Comparison of ENCODE assay signal across 19 cellular contexts in genomic region chr4:87165886-87166285, GRCh38. TPM values are rescaled to one million over a fixed set of nuclear protein-coding genes. Genes with fewer than 3 reads are reported as not detected.
DNase-seq lines count a peak whose midpoint lies in the region; ATAC-seq and TF ChIP-seq lines count a peak whose summit lies in the region.
"Had no signal": no experiment of that assay in that cellular context is flagged by ENCODE, and none has a peak within 500 bp of the region (broad histone marks: within the 10 kb centered on the region; RNA-seq: fewer than 3 reads in every experiment).

No MANE protein-coding gene starts in this region.

- H3K27me3 Mint-ChIP-seq in activated T-cell treated with anti-CD3 and anti-CD28 coated beads, Interleukin-2, amount 50 U/mL, for 24 hours: no peaks in the 10 kb centered on the region
- H3K27me3 Mint-ChIP-seq: B cell; CD8-positive, alpha-beta memory T cell; IgD-negative memory B cell had no signal

- POLR2A ChIA-PET in HEK293T (lab: Yijun Ruan, JAX): no interaction called here

- H3K27ac Mint-ChIP-seq in activated T-cell treated with anti-CD3 and anti-CD28 coated beads, Interleukin-2, amount 50 U/mL, for 24 hours: peak overlapping the region; percentile 44
- H3K27ac Mint-ChIP-seq: B cell, GM23338, HFFc6, IgD-negative memory B cell had no signal

- H3K4me3 Mint-ChIP-seq in activated T-cell treated with anti-CD3 and anti-CD28 coated beads, Interleukin-2, amount 50 U/mL, for 24 hours: no peak overlapping the region
- H3K4me3 Mint-ChIP-seq: B cell; CD8-positive, alpha-beta memory T cell; GM23338; HFFc6; IgD-negative memory B cell had no signal

- ATAC-seq in left lobe of liver: peak; percentile 92
- ATAC-seq: GM23338 had no signal

- no peak for DNase-seq in activated T-cell treated with anti-CD3 and anti-CD28 coated beads, Interleukin-2, amount 50 U/mL, for 24 hours
- no peak for DNase-seq in activated T-cell treated with anti-CD3 and anti-CD28 coated beads, Interleukin-2, amount 50 U/mL, for 48 hours
- DNase-seq in left lobe of liver (ENCODE audit: low spot score) (no peak), renal cortical epithelial cell (ENCODE audit: low read depth) (peak; percentile 30), ACHN (no peak), HEK293T (ENCODE audit: extremely low spot score) (no peak), head of caudate nucleus (no peak)
- DNase-seq: 8988T; CD8-positive, alpha-beta memory T cell; COR-L47; DMS 273 treated with DMSO at 0.1 percent for 48 hours; DMS53; DND-41; EL; HCEC 1CT; HFFc6 had no signal

- intact Hi-C loops in head of caudate nucleus (cut with DNase I): no loop called here

- CTCF ChIA-PET in HEK293T (lab: Yijun Ruan, JAX): no interaction called here

- peaks cover 7% of the 10 kb centered on the region for H3K4me1 Mint-ChIP-seq in activated T-cell treated with anti-CD3 and anti-CD28 coated beads, Interleukin-2, amount 50 U/mL, for 24 hours (ENCODE audit: low read depth)
- H3K4me1 Mint-ChIP-seq: B cell, GM23338, IgD-negative memory B cell had no signal

- no peaks in the 10 kb centered on the region for H3K9me3 Mint-ChIP-seq in activated T-cell treated with anti-CD3 and anti-CD28 coated beads, Interleukin-2, amount 50 U/mL, for 24 hours
- H3K9me3 Mint-ChIP-seq: CD8-positive, alpha-beta memory T cell; GM23338; HFFc6; IgD-negative memory B cell had no signal

- in situ Hi-C loops in ACHN (cut with HindIII; ENCODE audit: low pct_ligation_motif_present, low pct_unique_long_range_greater_than_20kb, low sequenced_read_pairs): no loop called here

- H3K36me3 Mint-ChIP-seq in activated T-cell treated with anti-CD3 and anti-CD28 coated beads, Interleukin-2, amount 50 U/mL, for 24 hours (ENCODE audit: low read depth): peaks cover 68% of the 10 kb centered on the region

TF ChIP-seq in HEK293T, 16 proteins besides CTCF, POLR2A, EP300 and RAD21:
- TF ChIP-seq LEF1 (IDR thresholded peaks at IDR 0.05; ENCODE audit: borderline replicate concordance) (no peak), HDGF (IDR thresholded peaks at IDR 0.05; ENCODE audit: borderline replicate concordance) (no peak), CTBP1 (IDR thresholded peaks at IDR 0.05; ENCODE audit: borderline replicate concordance) (no peak)

RNA-seq across cellular contexts. Expression of gene KLHL8, which starts 54.5 kb away (rescaled TPM):
- total RNA-seq in left lobe of liver (8.4 TPM), renal cortical epithelial cell (12.3 and 34.6 TPM in 2 replicates)
